In genomic region chr10:33332183-33333031, GRCh38 we compare ENCODE assay signal across 11 cellular contexts. TPM values are rescaled to one million over a fixed set of nuclear protein-coding genes. Genes with fewer than 3 reads are reported as not detected.
A peak's percentile ranks its signal among the peaks of the same experiment; 100 is the strongest.
DNase-seq lines count a peak whose midpoint lies in the region; ATAC-seq and TF ChIP-seq lines count a peak whose summit lies in the region.
"Had no signal": no experiment of that assay in that cellular context is flagged by ENCODE, and none has a peak within 500 bp of the region (broad histone marks: within the 10 kb centered on the region; RNA-seq: fewer than 3 reads in every experiment).

No MANE protein-coding gene starts in this region.

- DNase-seq in stimulated activated naive CD8-positive, alpha-beta T cell treated with anti-CD3 and anti-CD28 coated beads, Interleukin-15, amount 100 ng/mL, for 72 hours, result no peak
- DNase-seq in H4 (ENCODE audit: low spot score) (no peak), CD14-positive monocyte (ENCODE audit: low spot score) (no peak), glomerular visceral epithelial cell (ENCODE audit: extremely low spot score) (no peak)
- DNase-seq: central memory CD4-positive, alpha-beta T cell; T-helper 17 cell had no signal

- no peaks in the 10 kb centered on the region for H3K9me3 ChIP-seq in esophagus (ENCODE audit: control insufficient read depth in 2 of 2, insufficient read depth in 1 of 2, low read depth in 1 of 2, low read length in 1 of 2)

- peak overlapping the region; percentile 83 for H3K4me3 Mint-ChIP-seq in stimulated activated naive CD8-positive, alpha-beta T cell treated with anti-CD3 and anti-CD28 coated beads, Interleukin-15, Interleukin-2, amounts not matched to agents 100 ng/mL and 50 ng/mL, for 24 hours
- no peak overlapping the region for H3K4me3 Mint-ChIP-seq in stimulated activated naive CD8-positive, alpha-beta T cell treated with anti-CD3 and anti-CD28 coated beads, Interleukin-15, amount 100 ng/mL, for 72 hours
- H3K4me3 Mint-ChIP-seq in nephron (peak overlapping the region; percentile 88 to 97 (median 92)), CD14-positive monocyte (peak overlapping the region in 1 of 2 donors; percentile 94)

- H3K4me1 Mint-ChIP-seq in stimulated activated naive CD8-positive, alpha-beta T cell treated with anti-CD3 and anti-CD28 coated beads, Interleukin-15, Interleukin-2, amounts not matched to agents 100 ng/mL and 50 ng/mL, for 24 hours (ENCODE audit: low read depth), result peaks cover 35% of the 10 kb centered on the region
- peaks cover 42% of the 10 kb centered on the region for H3K4me1 Mint-ChIP-seq in stimulated activated naive CD8-positive, alpha-beta T cell treated with anti-CD3 and anti-CD28 coated beads, Interleukin-15, amount 100 ng/mL, for 72 hours
- peaks cover 29% of the 10 kb centered on the region for H3K4me1 Mint-ChIP-seq in nephron
- peaks cover 26% of the 10 kb centered on the region for H3K4me1 Mint-ChIP-seq in CD14-positive monocyte

- intact Hi-C loops in CD14-positive monocyte (cut with micrococcal nuclease), result loop anchor here in 1 of 2 donors (5.0 kb wide), 1 partner anchor 1305 kb away; no protein-coding TSS in a partner anchor

- H3K36me3 Mint-ChIP-seq in stimulated activated naive CD8-positive, alpha-beta T cell treated with anti-CD3 and anti-CD28 coated beads, Interleukin-15, Interleukin-2, amounts not matched to agents 100 ng/mL and 50 ng/mL, for 24 hours (ENCODE audit: low read depth), result no peaks in the 10 kb centered on the region
- peaks cover 50% of the 10 kb centered on the region for H3K36me3 Mint-ChIP-seq in nephron (ENCODE audit: low read depth)
- H3K36me3 Mint-ChIP-seq in CD14-positive monocyte, result no peaks in the 10 kb centered on the region
- H3K36me3 Mint-ChIP-seq: IgD-negative memory B cell had no signal

- peak overlapping the region; percentile 25 to 39 for H3K27ac ChIP-seq in esophagus (ENCODE audit: low read depth in 2 of 2, low read length in 1 of 2)

- H3K27ac Mint-ChIP-seq in stimulated activated naive CD8-positive, alpha-beta T cell treated with anti-CD3 and anti-CD28 coated beads, Interleukin-15, Interleukin-2, amounts not matched to agents 100 ng/mL and 50 ng/mL, for 24 hours, result no peak overlapping the region
- H3K27ac Mint-ChIP-seq in stimulated activated naive CD8-positive, alpha-beta T cell treated with anti-CD3 and anti-CD28 coated beads, Interleukin-15, amount 100 ng/mL, for 72 hours, result no peak overlapping the region
- H3K27ac Mint-ChIP-seq in nephron (peak overlapping the region; percentile 96 to 98 (median 98)), CD14-positive monocyte (peak overlapping the region in 1 of 7 donors; percentile 13)
- H3K27ac Mint-ChIP-seq: IgD-negative memory B cell, T-helper 17 cell had no signal

- ATAC-seq in stimulated activated naive CD8-positive, alpha-beta T cell treated with anti-CD3 and anti-CD28 coated beads, Interleukin-15, amount 100 ng/mL, for 72 hours, result no peak
- no peak for ATAC-seq in GM21390 (IDR thresholded peaks at IDR 0.05; ENCODE audit: unreplicated experiment)
- ATAC-seq: T-helper 17 cell had no signal

- peaks cover 2 to 7% of the 10 kb centered on the region in 2 donors for H3K4me1 ChIP-seq in esophagus (ENCODE audit: control insufficient read depth in 2 of 2, insufficient read depth in 2 of 2, low read length in 1 of 2)

- peak overlapping the region in 1 of 2 donors; percentile 94 for H3K4me3 ChIP-seq in esophagus (ENCODE audit: low read depth in 1 of 2, low read length in 2 of 2)

- no peak for TF ChIP-seq CTCF in nephron (IDR thresholded peaks at IDR 0.05; ENCODE audit: unreplicated experiment in 3 of 3)
- no peak for TF ChIP-seq CTCF in CD14-positive monocyte (IDR thresholded peaks at IDR 0.05)

- no peaks in the 10 kb centered on the region for H3K9me3 Mint-ChIP-seq in stimulated activated naive CD8-positive, alpha-beta T cell treated with anti-CD3 and anti-CD28 coated beads, Interleukin-15, Interleukin-2, amounts not matched to agents 100 ng/mL and 50 ng/mL, for 24 hours
- no peaks in the 10 kb centered on the region for H3K9me3 Mint-ChIP-seq in stimulated activated naive CD8-positive, alpha-beta T cell treated with anti-CD3 and anti-CD28 coated beads, Interleukin-15, amount 100 ng/mL, for 72 hours
- H3K9me3 Mint-ChIP-seq in nephron (no peaks in the 10 kb centered on the region), CD14-positive monocyte (peaks cover 0 to 5% (median 0%) of the 10 kb centered on the region in 7 donors)
- H3K9me3 Mint-ChIP-seq: IgD-negative memory B cell had no signal

- no peaks in the 10 kb centered on the region for H3K36me3 ChIP-seq in esophagus (ENCODE audit: control insufficient read depth in 2 of 2, insufficient read depth in 2 of 2, low read length in 1 of 2)

- H3K27me3 Mint-ChIP-seq in stimulated activated naive CD8-positive, alpha-beta T cell treated with anti-CD3 and anti-CD28 coated beads, Interleukin-15, Interleukin-2, amounts not matched to agents 100 ng/mL and 50 ng/mL, for 24 hours, result peaks cover 78% of the 10 kb centered on the region
- peaks cover 87% of the 10 kb centered on the region for H3K27me3 Mint-ChIP-seq in stimulated activated naive CD8-positive, alpha-beta T cell treated with anti-CD3 and anti-CD28 coated beads, Interleukin-15, amount 100 ng/mL, for 72 hours
- H3K27me3 Mint-ChIP-seq in nephron (ENCODE audit: low read depth), result no peaks in the 10 kb centered on the region
- peaks cover 47 to 66% (median 48%) of the 10 kb centered on the region in 3 donors for H3K27me3 Mint-ChIP-seq in CD14-positive monocyte (ENCODE audit: low read depth in 3 of 3)

- H3K27me3 ChIP-seq in esophagus (ENCODE audit: control insufficient read depth in 1 of 2, insufficient read depth in 2 of 2, low read length in 2 of 2), result no peaks in the 10 kb centered on the region

- 38 to 43% methylated on average over 4 of the region's 4 CpGs for WGBS in esophagus, 2 donors

RNA-seq across cellular contexts. Expression of gene NRP1, which starts 2.1 kb away (rescaled TPM):
- polyA plus RNA-seq in esophagus (1 to 10 TPM; 2.6 to 4.6 TPM), CD14-positive monocyte (1 to 10 TPM; 1.1 to 1.7 TPM)
- total RNA-seq in H4 (2014; rRNA removed; shearing (Covaris generic)), result 34.9 and 39.6 TPM in 2 replicates
- polyA plus RNA-seq: IgD-negative memory B cell had no signal

Comparison
In these comparisons a context has a peak if more than half of its experiments do, and no peak if none do; other contexts are left out.
1. H3K4me3 Mint-ChIP-seq: peak in stimulated activated naive CD8-positive, alpha-beta T cell treated with anti-CD3 and anti-CD28 coated beads, Interleukin-15, Interleukin-2, amounts not matched to agents 100 ng/mL and 50 ng/mL, for 24 hours (single experiment) and nephron (3 of 3); none in stimulated activated naive CD8-positive, alpha-beta T cell treated with anti-CD3 and anti-CD28 coated beads, Interleukin-15, amount 100 ng/mL, for 72 hours (0 of 2).
2. H3K27ac Mint-ChIP-seq: peak in nephron (3 of 3); none in stimulated activated naive CD8-positive, alpha-beta T cell treated with anti-CD3 and anti-CD28 coated beads, Interleukin-15, Interleukin-2, amounts not matched to agents 100 ng/mL and 50 ng/mL, for 24 hours (single experiment) and stimulated activated naive CD8-positive, alpha-beta T cell treated with anti-CD3 and anti-CD28 coated beads, Interleukin-15, amount 100 ng/mL, for 72 hours (0 of 2).